2 cellular contexts compared by ENCODE assay signal in the genomic region with DNA sequence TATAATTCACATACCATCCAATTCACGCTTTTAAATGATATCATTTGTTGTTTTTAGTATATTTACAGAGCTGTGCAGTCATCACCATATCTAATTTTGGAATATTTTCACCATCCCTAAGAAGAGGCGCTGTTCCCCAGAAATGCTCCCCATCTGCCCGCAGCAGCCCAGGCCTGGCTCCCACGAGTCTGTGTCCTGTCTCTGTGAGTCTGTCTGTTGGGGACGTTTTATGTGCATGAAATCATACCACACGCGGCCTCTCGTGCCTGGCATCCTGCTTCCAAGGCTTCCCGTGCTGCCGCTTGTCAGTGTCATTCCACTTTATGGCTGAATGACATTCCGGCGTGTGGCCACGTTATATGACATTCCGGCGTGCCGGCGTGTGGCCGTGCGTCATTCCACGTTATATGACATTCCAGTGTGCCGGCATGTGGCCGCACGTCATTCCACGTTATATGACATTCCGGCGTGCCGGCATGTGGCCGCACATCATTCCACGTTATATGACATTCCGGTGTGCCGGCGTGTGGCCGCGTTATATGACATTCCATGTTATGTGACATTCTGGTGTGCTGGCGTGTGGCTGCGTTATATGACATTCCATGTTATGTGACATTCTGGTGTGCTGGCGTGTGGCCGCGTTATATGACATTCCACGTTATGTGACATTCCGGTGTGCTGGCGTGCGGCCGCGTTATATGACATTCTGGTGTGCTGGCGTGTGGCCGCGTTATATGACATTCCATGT.
A peak's percentile ranks its signal among the peaks of the same experiment; 100 is the strongest.
TF ChIP-seq lines count a peak whose summit lies in the region.

No MANE protein-coding gene starts in this region.

TF ChIP-seq in GM12878, 131 proteins besides CTCF, POLR2A, EP300 and RAD21:
- TF ChIP-seq, protein P1, sequence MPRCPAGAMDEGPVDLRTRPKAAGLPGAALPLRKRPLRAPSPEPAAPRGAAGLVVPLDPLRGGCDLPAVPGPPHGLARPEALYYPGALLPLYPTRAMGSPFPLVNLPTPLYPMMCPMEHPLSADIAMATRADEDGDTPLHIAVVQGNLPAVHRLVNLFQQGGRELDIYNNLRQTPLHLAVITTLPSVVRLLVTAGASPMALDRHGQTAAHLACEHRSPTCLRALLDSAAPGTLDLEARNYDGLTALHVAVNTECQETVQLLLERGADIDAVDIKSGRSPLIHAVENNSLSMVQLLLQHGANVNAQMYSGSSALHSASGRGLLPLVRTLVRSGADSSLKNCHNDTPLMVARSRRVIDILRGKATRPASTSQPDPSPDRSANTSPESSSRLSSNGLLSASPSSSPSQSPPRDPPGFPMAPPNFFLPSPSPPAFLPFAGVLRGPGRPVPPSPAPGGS (IDR thresholded peaks at IDR 0.05; ENCODE audit: borderline replicate concordance, insufficient read depth, low read depth, low read length, poor library complexity, severe bottlenecking): peak; percentile 28
- TF ChIP-seq, protein P2, sequence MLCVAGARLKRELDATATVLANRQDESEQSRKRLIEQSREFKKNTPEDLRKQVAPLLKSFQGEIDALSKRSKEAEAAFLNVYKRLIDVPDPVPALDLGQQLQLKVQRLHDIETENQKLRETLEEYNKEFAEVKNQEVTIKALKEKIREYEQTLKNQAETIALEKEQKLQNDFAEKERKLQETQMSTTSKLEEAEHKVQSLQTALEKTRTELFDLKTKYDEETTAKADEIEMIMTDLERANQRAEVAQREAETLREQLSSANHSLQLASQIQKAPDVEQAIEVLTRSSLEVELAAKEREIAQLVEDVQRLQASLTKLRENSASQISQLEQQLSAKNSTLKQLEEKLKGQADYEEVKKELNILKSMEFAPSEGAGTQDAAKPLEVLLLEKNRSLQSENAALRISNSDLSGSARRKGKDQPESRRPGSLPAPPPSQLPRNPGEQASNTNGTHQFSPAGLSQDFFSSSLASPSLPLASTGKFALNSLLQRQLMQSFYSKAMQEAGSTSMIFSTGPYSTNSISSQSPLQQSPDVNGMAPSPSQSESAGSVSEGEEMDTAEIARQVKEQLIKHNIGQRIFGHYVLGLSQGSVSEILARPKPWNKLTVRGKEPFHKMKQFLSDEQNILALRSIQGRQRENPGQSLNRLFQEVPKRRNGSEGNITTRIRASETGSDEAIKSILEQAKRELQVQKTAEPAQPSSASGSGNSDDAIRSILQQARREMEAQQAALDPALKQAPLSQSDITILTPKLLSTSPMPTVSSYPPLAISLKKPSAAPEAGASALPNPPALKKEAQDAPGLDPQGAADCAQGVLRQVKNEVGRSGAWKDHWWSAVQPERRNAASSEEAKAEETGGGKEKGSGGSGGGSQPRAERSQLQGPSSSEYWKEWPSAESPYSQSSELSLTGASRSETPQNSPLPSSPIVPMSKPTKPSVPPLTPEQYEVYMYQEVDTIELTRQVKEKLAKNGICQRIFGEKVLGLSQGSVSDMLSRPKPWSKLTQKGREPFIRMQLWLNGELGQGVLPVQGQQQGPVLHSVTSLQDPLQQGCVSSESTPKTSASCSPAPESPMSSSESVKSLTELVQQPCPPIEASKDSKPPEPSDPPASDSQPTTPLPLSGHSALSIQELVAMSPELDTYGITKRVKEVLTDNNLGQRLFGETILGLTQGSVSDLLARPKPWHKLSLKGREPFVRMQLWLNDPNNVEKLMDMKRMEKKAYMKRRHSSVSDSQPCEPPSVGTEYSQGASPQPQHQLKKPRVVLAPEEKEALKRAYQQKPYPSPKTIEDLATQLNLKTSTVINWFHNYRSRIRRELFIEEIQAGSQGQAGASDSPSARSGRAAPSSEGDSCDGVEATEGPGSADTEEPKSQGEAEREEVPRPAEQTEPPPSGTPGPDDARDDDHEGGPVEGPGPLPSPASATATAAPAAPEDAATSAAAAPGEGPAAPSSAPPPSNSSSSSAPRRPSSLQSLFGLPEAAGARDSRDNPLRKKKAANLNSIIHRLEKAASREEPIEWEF (IDR thresholded peaks at IDR 0.05; ENCODE audit: insufficient replicate concordance, low read depth, low read length): no peak

TF ChIP-seq in H1, 55 proteins besides CTCF, POLR2A, EP300 and RAD21:
- 0 out of 2 replicates have a peak, but pooled peaks have one; percentile 15 for TF ChIP-seq POLR2AphosphoS5 (IDR thresholded peaks at IDR 0.05; ENCODE audit: low read depth, low read length)
- TF ChIP-seq SP2 (IDR thresholded peaks at IDR 0.05; ENCODE audit: low read length): no peak
